Comparison of ENCODE assay signal across 13 cellular contexts in the genomic region with DNA sequence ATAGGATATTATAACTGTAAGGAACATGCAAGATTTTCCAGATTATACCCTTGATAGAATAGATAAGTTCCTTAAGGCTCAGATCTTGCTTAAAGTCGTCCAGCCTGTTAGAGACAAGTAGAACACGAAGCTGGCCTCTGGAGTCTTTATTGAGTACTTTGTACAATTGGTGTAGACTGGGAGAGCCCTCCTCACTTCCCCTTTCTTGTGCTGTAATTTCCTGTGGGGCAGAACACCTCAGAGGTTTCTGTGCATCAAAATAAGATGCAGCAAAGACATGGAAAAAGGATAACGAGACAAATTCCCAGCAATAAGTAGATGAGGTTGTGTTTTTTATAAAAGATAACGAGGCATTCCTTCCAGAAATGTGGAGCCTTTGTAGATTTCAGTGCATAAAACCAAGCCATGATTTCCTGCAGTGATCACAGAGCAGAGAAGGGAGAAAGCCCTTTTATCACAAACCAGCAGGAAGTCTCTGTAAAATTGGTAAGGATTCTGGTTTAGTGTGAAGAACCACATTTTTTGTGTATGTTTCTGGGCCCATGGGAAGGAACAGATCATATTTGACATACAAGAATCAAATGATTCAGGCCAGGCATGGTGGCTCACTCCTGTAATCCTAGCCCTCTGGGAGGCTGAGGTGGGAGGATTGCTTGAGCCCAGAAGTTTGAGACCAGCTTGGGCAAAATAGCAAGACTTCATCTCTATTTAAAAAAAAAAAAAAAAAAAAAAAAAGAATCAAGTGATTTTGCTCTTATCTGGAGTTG. TPM values are rescaled to one million over a fixed set of nuclear protein-coding genes. Genes with fewer than 3 reads are reported as not detected.
DNase-seq lines count a peak whose midpoint lies in the region; ATAC-seq and TF ChIP-seq lines count a peak whose summit lies in the region.
"Had no signal": no experiment of that assay in that cellular context is flagged by ENCODE, and none has a peak within 500 bp of the region (broad histone marks: within the 10 kb centered on the region; RNA-seq: fewer than 3 reads in every experiment).

No MANE protein-coding gene starts in this region.

- no peaks in the 10 kb centered on the region for H3K4me1 ChIP-seq in uterus

- no peak for DNase-seq in activated naive CD8-positive, alpha-beta T cell treated with anti-CD3 and anti-CD28 coated beads for 36 hours
- DNase-seq in activated naive CD8-positive, alpha-beta T cell treated with anti-CD3 and anti-CD28 coated beads, Interleukin-2, amount 50 U/mL, for 24 hours, result no peak
- DNase-seq in Kasumi-1 (lab: John Stamatoyannopoulos, UW) (peak; percentile 38 to 61), uterus (no peak), NCI-H1092 treated with DMSO at 0.1 percent for 48 hours (lab: John Stamatoyannopoulos, UW) (no peak)
- no peak for DNase-seq in activated naive CD8-positive, alpha-beta T cell treated with anti-CD3 and anti-CD28 coated beads, Interleukin-2, amount 10 ng/mL, durations not matched to agents 7 days and 5 days
- no peak for DNase-seq in central memory CD4-positive, alpha-beta T cell
- DNase-seq: left colon, NCI-H510A had no signal

- peak overlapping the region; percentile 71 to 90 for H3K27ac ChIP-seq in uterus

- no peak for ATAC-seq in activated naive CD8-positive, alpha-beta T cell treated with anti-CD3 and anti-CD28 coated beads, Interleukin-2, amount 50 U/mL, for 24 hours
- ATAC-seq in activated naive CD8-positive, alpha-beta T cell treated with anti-CD3 and anti-CD28 coated beads, Interleukin-2, amount 10 ng/mL, durations not matched to agents 7 days and 5 days (ENCODE audit: low read depth), result peak; percentile 43
- no peak for ATAC-seq in HG02798 (IDR thresholded peaks at IDR 0.05; ENCODE audit: poor library complexity, unreplicated experiment)

- H3K4me3 Mint-ChIP-seq in activated naive CD8-positive, alpha-beta T cell treated with anti-CD3 and anti-CD28 coated beads for 36 hours, result no peak overlapping the region
- no peak overlapping the region for H3K4me3 Mint-ChIP-seq in activated naive CD8-positive, alpha-beta T cell treated with anti-CD3 and anti-CD28 coated beads, Interleukin-2, amount 50 U/mL, for 24 hours
- H3K4me3 Mint-ChIP-seq in activated naive CD8-positive, alpha-beta T cell treated with anti-CD3 and anti-CD28 coated beads, Interleukin-2, amount 10 ng/mL, durations not matched to agents 7 days and 5 days, result peak overlapping the region; percentile 39
- H3K4me3 Mint-ChIP-seq: activated T-helper 1 cell treated with anti-CD3 and anti-CD28 coated beads, Interleukin-12 subunit alpha, Interleukin-12 subunit beta, Interleukin-2, Interleukin-4 antibody, amounts not matched to agents 30 ng/mL and 10 ng/mL and 1 ng/mL, durations not matched to agents 14 hours and 24 hours and 36 hours had no signal

- H3K27me3 Mint-ChIP-seq in activated naive CD8-positive, alpha-beta T cell treated with anti-CD3 and anti-CD28 coated beads for 36 hours, result no peaks in the 10 kb centered on the region
- H3K27me3 Mint-ChIP-seq in activated naive CD8-positive, alpha-beta T cell treated with anti-CD3 and anti-CD28 coated beads, Interleukin-2, amount 50 U/mL, for 24 hours, result no peaks in the 10 kb centered on the region
- peaks cover 14% of the 10 kb centered on the region for H3K27me3 Mint-ChIP-seq in activated naive CD8-positive, alpha-beta T cell treated with anti-CD3 and anti-CD28 coated beads, Interleukin-2, amount 10 ng/mL, durations not matched to agents 7 days and 5 days

- no peaks in the 10 kb centered on the region for H3K9me3 Mint-ChIP-seq in activated naive CD8-positive, alpha-beta T cell treated with anti-CD3 and anti-CD28 coated beads for 36 hours
- no peaks in the 10 kb centered on the region for H3K9me3 Mint-ChIP-seq in activated naive CD8-positive, alpha-beta T cell treated with anti-CD3 and anti-CD28 coated beads, Interleukin-2, amount 50 U/mL, for 24 hours
- no peaks in the 10 kb centered on the region for H3K9me3 Mint-ChIP-seq in activated naive CD8-positive, alpha-beta T cell treated with anti-CD3 and anti-CD28 coated beads, Interleukin-2, amount 10 ng/mL, durations not matched to agents 7 days and 5 days
- H3K9me3 Mint-ChIP-seq: activated T-helper 1 cell treated with anti-CD3 and anti-CD28 coated beads, Interleukin-12 subunit alpha, Interleukin-12 subunit beta, Interleukin-2, Interleukin-4 antibody, amounts not matched to agents 30 ng/mL and 10 ng/mL and 1 ng/mL, durations not matched to agents 14 hours and 24 hours and 36 hours had no signal

- H3K36me3 ChIP-seq in uterus, result no peaks in the 10 kb centered on the region

- H3K27me3 ChIP-seq in uterus, result no peaks in the 10 kb centered on the region

- H3K4me3 ChIP-seq in uterus, result no peak overlapping the region

- intact Hi-C loops in uterus (cut with DNase I; ENCODE audit: low total_unique reads), result loop anchor here (5.0 kb wide), 1 partner anchor 88 kb away; no protein-coding TSS in a partner anchor

- H3K4me1 Mint-ChIP-seq in activated naive CD8-positive, alpha-beta T cell treated with anti-CD3 and anti-CD28 coated beads for 36 hours, result peaks cover 16% of the 10 kb centered on the region
- peaks cover 17% of the 10 kb centered on the region for H3K4me1 Mint-ChIP-seq in activated naive CD8-positive, alpha-beta T cell treated with anti-CD3 and anti-CD28 coated beads, Interleukin-2, amount 50 U/mL, for 24 hours
- peaks cover 18% of the 10 kb centered on the region for H3K4me1 Mint-ChIP-seq in activated naive CD8-positive, alpha-beta T cell treated with anti-CD3 and anti-CD28 coated beads, Interleukin-2, amount 10 ng/mL, durations not matched to agents 7 days and 5 days

- TF ChIP-seq POLR2A in uterus (IDR thresholded peaks at IDR 0.05), result no peak

- H3K36me3 Mint-ChIP-seq in activated naive CD8-positive, alpha-beta T cell treated with anti-CD3 and anti-CD28 coated beads for 36 hours, result no peaks in the 10 kb centered on the region
- H3K36me3 Mint-ChIP-seq in activated naive CD8-positive, alpha-beta T cell treated with anti-CD3 and anti-CD28 coated beads, Interleukin-2, amount 50 U/mL, for 24 hours (ENCODE audit: low read depth), result no peaks in the 10 kb centered on the region
- no peaks in the 10 kb centered on the region for H3K36me3 Mint-ChIP-seq in activated naive CD8-positive, alpha-beta T cell treated with anti-CD3 and anti-CD28 coated beads, Interleukin-2, amount 10 ng/mL, durations not matched to agents 7 days and 5 days

- POLR2A ChIA-PET in activated naive CD8-positive, alpha-beta T cell treated with anti-CD3 and anti-CD28 coated beads, Interleukin-2, amount 10 ng/mL, durations not matched to agents 7 days and 5 days (lab: Charles Lee), result no interaction called here

- H3K27ac Mint-ChIP-seq in activated naive CD8-positive, alpha-beta T cell treated with anti-CD3 and anti-CD28 coated beads for 36 hours, result peak overlapping the region; percentile 22
- no peak overlapping the region for H3K27ac Mint-ChIP-seq in activated naive CD8-positive, alpha-beta T cell treated with anti-CD3 and anti-CD28 coated beads, Interleukin-2, amount 50 U/mL, for 24 hours
- no peak overlapping the region for H3K27ac Mint-ChIP-seq in activated naive CD8-positive, alpha-beta T cell treated with anti-CD3 and anti-CD28 coated beads, Interleukin-2, amount 10 ng/mL, durations not matched to agents 7 days and 5 days
- H3K27ac Mint-ChIP-seq: activated T-helper 1 cell treated with anti-CD3 and anti-CD28 coated beads, Interleukin-12 subunit alpha, Interleukin-12 subunit beta, Interleukin-2, Interleukin-4 antibody, amounts not matched to agents 30 ng/mL and 10 ng/mL and 1 ng/mL, durations not matched to agents 14 hours and 24 hours and 36 hours had no signal

- no peaks in the 10 kb centered on the region for H3K9me3 ChIP-seq in uterus

- TF ChIP-seq CTCF in uterus (IDR thresholded peaks at IDR 0.05), result no peak

RNA-seq across cellular contexts. Expression of gene GPRC5A, which starts 18.0 kb away (rescaled TPM):
- total RNA-seq in activated naive CD8-positive, alpha-beta T cell treated with anti-CD3 and anti-CD28 coated beads for 36 hours, result under 1 TPM; 0.27 to 0.34 TPM
- not detected for total RNA-seq in activated naive CD8-positive, alpha-beta T cell treated with anti-CD3 and anti-CD28 coated beads, Interleukin-2, amount 10 ng/mL, durations not matched to agents 7 days and 5 days
- total RNA-seq in uterus, result 10 to 100 TPM in 3 of 4 donors, 1 to 10 TPM in 1; 2.0 to 13.2 (median 12.4) TPM
- total RNA-seq: activated T-helper 1 cell treated with anti-CD3 and anti-CD28 coated beads, Interleukin-12 subunit alpha, Interleukin-12 subunit beta, Interleukin-2, Interleukin-4 antibody, amounts not matched to agents 30 ng/mL and 10 ng/mL and 1 ng/mL, durations not matched to agents 14 hours and 24 hours and 36 hours had no signal

RNA-seq across cellular contexts. Expression of gene GPRC5D, which starts 42.6 kb away (rescaled TPM):
- total RNA-seq in activated naive CD8-positive, alpha-beta T cell treated with anti-CD3 and anti-CD28 coated beads for 36 hours, result not detected
- not detected for total RNA-seq in activated naive CD8-positive, alpha-beta T cell treated with anti-CD3 and anti-CD28 coated beads, Interleukin-2, amount 10 ng/mL, durations not matched to agents 7 days and 5 days
- not detected for total RNA-seq in uterus
- total RNA-seq: activated T-helper 1 cell treated with anti-CD3 and anti-CD28 coated beads, Interleukin-12 subunit alpha, Interleukin-12 subunit beta, Interleukin-2, Interleukin-4 antibody, amounts not matched to agents 30 ng/mL and 10 ng/mL and 1 ng/mL, durations not matched to agents 14 hours and 24 hours and 36 hours; fibroblast of villous mesenchyme; T-helper 2 cell treated with Interferon-gamma antibody and Interleukin-4, amounts not matched to agents 100 ng/mL and 5 ng/mL, for 36 hours had no signal

Comparison
In these comparisons a context has a peak if more than half of its experiments do, and no peak if none do; other contexts are left out.
1. DNase-seq: peak in Kasumi-1 (2 of 2); none in activated naive CD8-positive, alpha-beta T cell treated with anti-CD3 and anti-CD28 coated beads for 36 hours (single experiment), activated naive CD8-positive, alpha-beta T cell treated with anti-CD3 and anti-CD28 coated beads, Interleukin-2, amount 50 U/mL, for 24 hours (single experiment), activated naive CD8-positive, alpha-beta T cell treated with anti-CD3 and anti-CD28 coated beads, Interleukin-2, amount 10 ng/mL, durations not matched to agents 7 days and 5 days (single experiment), uterus (0 of 2), NCI-H1092 treated with DMSO at 0.1 percent for 48 hours (single experiment) and central memory CD4-positive, alpha-beta T cell (single experiment).